Comparison of ENCODE assay signal across 17 cellular contexts in the genomic region with DNA sequence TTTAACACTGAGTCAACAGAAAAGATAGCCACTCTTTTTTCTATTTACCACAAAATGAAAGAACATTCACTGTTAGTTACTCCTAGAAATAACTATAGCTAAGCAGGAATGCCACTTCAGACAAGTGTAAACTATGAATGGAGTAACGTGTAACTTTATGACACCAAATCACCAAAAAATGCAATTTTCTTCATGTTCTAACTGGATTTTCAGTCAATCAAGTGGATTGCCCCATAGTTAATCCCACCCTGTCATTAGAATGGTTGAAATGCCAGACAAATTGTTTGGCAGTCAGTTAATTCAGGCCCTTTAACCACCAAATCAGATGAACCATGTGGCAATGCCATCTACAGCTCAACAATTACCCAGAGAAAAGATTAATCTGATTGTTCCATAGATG.
"Had no signal": no experiment of that assay in that cellular context is flagged by ENCODE, and none has a peak within 500 bp of the region (broad histone marks: within the 10 kb centered on the region; RNA-seq: fewer than 3 reads in every experiment).

No MANE protein-coding gene starts in this region.

- H3K4me3 ChIP-seq: right atrium auricular region, tibial nerve, uterus had no signal

- H3K27me3 ChIP-seq: right atrium auricular region, uterus had no signal

- H3K36me3 ChIP-seq: neutrophil, right atrium auricular region, tibial nerve, uterus had no signal

- H3K9me3 ChIP-seq: neutrophil, right atrium auricular region, tibial nerve, uterus had no signal

- H3K4me1 ChIP-seq: tibial nerve had no signal

- H3K27ac ChIP-seq: neutrophil, tibial nerve, uterus had no signal

- DNase-seq: activated CD4-positive, alpha-beta T cell treated with anti-CD3 and anti-CD28 coated beads, Interleukin-2, amount 50 U/mL, for 1 hour; activated CD8-positive, alpha-beta memory T cell treated with anti-CD3 and anti-CD28 coated beads for 24 hours; activated naive CD8-positive, alpha-beta T cell treated with anti-CD3 and anti-CD28 coated beads for 36 hours; anterior cingulate cortex; dermis blood vessel endothelial cell; hippocampal formation; kidney glomerular epithelial cell; posterior cingulate gyrus; small intestine; stimulated activated CD4-positive, alpha-beta T cell treated with anti-CD3 and anti-CD28 coated beads, Interleukin-4, amount 100 ng/mL, for 24 hours; stimulated activated naive CD4-positive, alpha-beta T cell; uterus had no signal

- ATAC-seq: activated CD4-positive, CD25-positive, alpha-beta regulatory T cell treated with anti-CD3 and anti-CD28 coated beads, Interleukin-2, amount 50 U/mL, for 24 hours; esophagus mucosa had no signal
